In the genomic region with DNA sequence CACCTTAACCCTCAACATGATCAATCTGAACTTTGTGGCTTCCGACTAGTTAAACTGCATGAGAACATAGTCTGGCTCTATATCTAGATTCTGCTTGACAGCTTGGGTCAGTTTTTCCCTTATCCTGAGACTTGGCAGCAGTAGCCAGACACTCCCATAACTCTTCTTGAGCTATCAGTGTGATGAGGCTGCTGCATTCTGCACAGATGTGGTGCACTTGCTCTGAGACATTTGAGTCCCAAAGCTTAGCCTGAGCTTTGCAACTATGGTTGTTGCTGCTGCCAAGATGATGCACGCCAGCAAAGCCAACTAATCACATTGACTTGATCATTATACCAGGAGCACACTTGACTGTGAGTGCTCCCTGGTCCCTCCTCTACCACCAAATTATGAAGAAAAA, we compare ENCODE assay signal across 1 cellular context.
TF ChIP-seq lines count a peak whose summit lies in the region.

No MANE protein-coding gene starts in this region.

TF ChIP-seq in IMR-90, 13 proteins besides CTCF, POLR2A, EP300 and RAD21 (continued from another document):
- TF ChIP-seq RCOR1 (IDR thresholded peaks at IDR 0.05; ENCODE audit: insufficient replicate concordance, low read length): no peak
- TF ChIP-seq MXI1 (IDR thresholded peaks at IDR 0.05; ENCODE audit: borderline replicate concordance, low read depth, low read length): no peak
- TF ChIP-seq, protein P1, sequence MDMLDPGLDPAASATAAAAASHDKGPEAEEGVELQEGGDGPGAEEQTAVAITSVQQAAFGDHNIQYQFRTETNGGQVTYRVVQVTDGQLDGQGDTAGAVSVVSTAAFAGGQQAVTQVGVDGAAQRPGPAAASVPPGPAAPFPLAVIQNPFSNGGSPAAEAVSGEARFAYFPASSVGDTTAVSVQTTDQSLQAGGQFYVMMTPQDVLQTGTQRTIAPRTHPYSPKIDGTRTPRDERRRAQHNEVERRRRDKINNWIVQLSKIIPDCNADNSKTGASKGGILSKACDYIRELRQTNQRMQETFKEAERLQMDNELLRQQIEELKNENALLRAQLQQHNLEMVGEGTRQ (IDR thresholded peaks at IDR 0.05; ENCODE audit: low read depth, low read length): no peak
- TF ChIP-seq ELK1 (IDR thresholded peaks at IDR 0.05; ENCODE audit: borderline replicate concordance, low read depth, low read length): no peak
- TF ChIP-seq SMC3 (IDR thresholded peaks at IDR 0.05; ENCODE audit: low read depth, low read length): no peak
- TF ChIP-seq FOS (IDR thresholded peaks at IDR 0.05; ENCODE audit: low read depth, low read length): no peak
- no peak for TF ChIP-seq CHD1 (IDR thresholded peaks at IDR 0.05; ENCODE audit: low read depth, low read length)
- TF ChIP-seq RFX5 (IDR thresholded peaks at IDR 0.05; ENCODE audit: low read depth, low read length): no peak
- no peak for TF ChIP-seq MAFK (IDR thresholded peaks at IDR 0.05; ENCODE audit: low read depth, low read length)
- no peak for TF ChIP-seq NFE2L2 (IDR thresholded peaks at IDR 0.05; ENCODE audit: low read depth, low read length)
- TF ChIP-seq MAZ (IDR thresholded peaks at IDR 0.05; ENCODE audit: borderline replicate concordance, low read depth, low read length): no peak
